In genomic region chr10:24791129-24791733, GRCh38 we compare ENCODE assay signal across 1 cellular context.
TF ChIP-seq lines count a peak whose summit lies in the region.

No MANE protein-coding gene starts in this region.

TF ChIP-seq in HepG2, 621 proteins besides CTCF, POLR2A, EP300 and RAD21:
- TF ChIP-seq HMGXB3 (CRISPR knock-in tag; IDR thresholded peaks at IDR 0.05; ENCODE audit: borderline replicate concordance) (no peak), CEBPB (IDR thresholded peaks at IDR 0.05; ENCODE audit: borderline replicate concordance, low read depth, low read length) (0 out of 2 replicates have a peak, but pooled peaks have one; percentile 40)
TF ChIP-seq in HepG2: peak in this region for 1.
